ENCODE assay signal across 23 cellular contexts in the genomic region with DNA sequence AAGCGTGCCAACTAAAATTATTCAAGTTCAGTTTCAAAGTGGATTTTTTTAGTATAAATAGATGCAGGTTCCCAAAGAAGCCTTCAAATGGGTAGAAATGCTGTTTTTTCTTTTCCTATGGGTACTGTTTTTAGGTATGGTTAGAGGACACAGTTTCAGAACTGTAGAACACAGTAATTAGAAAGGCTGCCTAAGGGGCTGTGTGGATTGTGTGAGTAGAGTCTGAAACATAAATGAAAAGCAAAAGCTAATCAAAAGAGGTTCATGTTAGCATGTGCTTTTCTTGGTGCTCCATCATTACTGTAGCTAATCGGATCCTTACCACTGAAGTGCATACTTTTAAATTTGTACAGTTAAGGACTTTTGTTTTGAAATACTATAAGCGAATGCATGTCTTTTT.
"Had no signal": no experiment of that assay in that cellular context is flagged by ENCODE, and none has a peak within 500 bp of the region (broad histone marks: within the 10 kb centered on the region; RNA-seq: fewer than 3 reads in every experiment).

No MANE protein-coding gene starts in this region.

- FAIRE-seq: bronchial epithelial cell had no signal

- H3K4me3 ChIP-seq: adrenal gland, Peyer's patch had no signal

- DNase-seq: activated CD4-positive, alpha-beta T cell treated with anti-CD3 and anti-CD28 coated beads for 4 hours; activated CD8-positive, alpha-beta memory T cell treated with anti-CD3 and anti-CD28 coated beads, Interleukin-2, amount 50 U/mL, for 48 hours; activated CD8-positive, alpha-beta T cell treated with anti-CD3 and anti-CD28 coated beads, Interleukin-2, amount 10 ng/mL, durations not matched to agents 7 days and 5 days; activated naive CD4-positive, alpha-beta T cell treated with anti-CD3 and anti-CD28 coated beads, Interleukin-2, amount 50 U/mL, for 16 hours; activated naive CD8-positive, alpha-beta T cell treated with anti-CD3 and anti-CD28 coated beads, Interleukin-2, amount 10 ng/mL, durations not matched to agents 7 days and 5 days; activated T-cell treated with anti-CD3 and anti-CD28 coated beads, Interleukin-2, amount 50 U/mL, for 1 hour; adrenal gland; anterior cingulate cortex; central memory CD4-positive, alpha-beta T cell; KG1; NCI-H1092; NCI-H1417; NCI-H1694 treated with DMSO at 0.1 percent for 48 hours; NCI-H2029 treated with DMSO at 0.1 percent for 48 hours; NCI-H345; NCI-H510A; NCI-H69; Peyer's patch; Right ventricle myocardium superior; SW 1271 had no signal

- H3K27me3 ChIP-seq: adrenal gland, Peyer's patch had no signal

- H3K4me1 ChIP-seq: Peyer's patch had no signal

- H3K9me3 ChIP-seq: adrenal gland, Peyer's patch had no signal

- H3K36me3 ChIP-seq: adrenal gland, Peyer's patch had no signal

- ATAC-seq: activated CD4-positive, CD25-positive, alpha-beta regulatory T cell treated with anti-CD3 and anti-CD28 coated beads, Interleukin-2, amount 50 U/mL, for 24 hours; activated CD8-positive, alpha-beta T cell treated with anti-CD3 and anti-CD28 coated beads, Interleukin-2, amount 10 ng/mL, durations not matched to agents 7 days and 5 days had no signal

- H3K27ac ChIP-seq: adrenal gland, Peyer's patch, RWPE1 had no signal

- H3K27me3 Mint-ChIP-seq: activated naive CD8-positive, alpha-beta T cell treated with anti-CD3 and anti-CD28 coated beads, Interleukin-2, amount 10 ng/mL, durations not matched to agents 7 days and 5 days had no signal

- H3K27ac Mint-ChIP-seq: activated CD8-positive, alpha-beta T cell treated with anti-CD3 and anti-CD28 coated beads, Interleukin-2, amount 10 ng/mL, durations not matched to agents 7 days and 5 days; activated naive CD8-positive, alpha-beta T cell treated with anti-CD3 and anti-CD28 coated beads, Interleukin-2, amount 10 ng/mL, durations not matched to agents 7 days and 5 days had no signal

- H3K4me3 Mint-ChIP-seq: activated CD8-positive, alpha-beta T cell treated with anti-CD3 and anti-CD28 coated beads, Interleukin-2, amount 10 ng/mL, durations not matched to agents 7 days and 5 days; activated naive CD8-positive, alpha-beta T cell treated with anti-CD3 and anti-CD28 coated beads, Interleukin-2, amount 10 ng/mL, durations not matched to agents 7 days and 5 days had no signal
